ENCODE assay signal across 10 cellular contexts in the genomic region with DNA sequence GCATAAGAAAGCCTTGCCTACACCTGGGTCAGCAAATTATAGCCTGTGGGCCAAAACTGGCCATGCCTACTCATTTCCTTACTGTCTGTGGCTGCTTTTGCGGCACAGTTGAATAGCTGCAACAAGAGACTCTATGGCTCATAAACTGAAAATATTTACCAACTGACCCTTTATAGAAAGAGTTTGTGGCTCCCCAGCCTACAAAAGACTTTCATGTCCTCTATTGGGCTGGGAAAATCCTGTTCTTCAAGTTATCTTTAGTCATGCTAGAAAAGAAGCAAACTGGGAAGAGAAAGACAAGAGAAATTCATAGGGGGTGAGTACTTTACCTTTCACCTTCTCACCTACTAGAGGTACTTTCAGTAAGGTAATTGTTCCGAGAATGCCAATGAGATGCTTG.
A peak's percentile ranks its signal among the peaks of the same experiment; 100 is the strongest.
DNase-seq lines count a peak whose midpoint lies in the region; ATAC-seq and TF ChIP-seq lines count a peak whose summit lies in the region.
"Had no signal": no experiment of that assay in that cellular context is flagged by ENCODE, and none has a peak within 500 bp of the region (broad histone marks: within the 10 kb centered on the region; RNA-seq: fewer than 3 reads in every experiment).

No MANE protein-coding gene starts in this region.

- H3K36me3 Mint-ChIP-seq in naive thymus-derived CD4-positive, alpha-beta T cell = peaks cover 0 to 36% (median 27%) of the 10 kb centered on the region in 5 donors

- H3K9me3 Mint-ChIP-seq in naive thymus-derived CD4-positive, alpha-beta T cell = peaks cover 0 to 4% (median 0%) of the 10 kb centered on the region in 11 donors

- intact Hi-C loops in naive thymus-derived CD4-positive, alpha-beta T cell (cut with micrococcal nuclease) = no loop called here

- H3K27ac ChIP-seq in naive thymus-derived CD4-positive, alpha-beta T cell (ENCODE audit: low read depth, low read length) = no peak overlapping the region
- H3K27ac ChIP-seq in WERI-Rb-1 = no peak overlapping the region

- CTCF ChIA-PET in naive thymus-derived CD4-positive, alpha-beta T cell (lab: Charles Lee) = no interaction called here

- H3K4me3 Mint-ChIP-seq in naive thymus-derived CD4-positive, alpha-beta T cell = peak overlapping the region in 5 of 10 donors; percentile 18 to 41 (median 29)

- POLR2A ChIA-PET in naive thymus-derived CD4-positive, alpha-beta T cell (lab: Charles Lee) = no interaction called here

- H3K9me3 ChIP-seq in naive thymus-derived CD4-positive, alpha-beta T cell (ENCODE audit: control insufficient read depth in 2 of 3, low read length in 3 of 3) = no peaks in the 10 kb centered on the region
- no peaks in the 10 kb centered on the region for H3K9me3 ChIP-seq in WERI-Rb-1 (ENCODE audit: severe bottlenecking)

- H3K4me1 Mint-ChIP-seq in naive thymus-derived CD4-positive, alpha-beta T cell = peaks cover 19 to 50% (median 38%) of the 10 kb centered on the region in 7 donors

- peaks cover 5 to 17% of the 10 kb centered on the region in 2 donors for H3K4me1 ChIP-seq in naive thymus-derived CD4-positive, alpha-beta T cell (ENCODE audit: control insufficient read depth in 2 of 2, insufficient read depth in 2 of 2, low read length in 2 of 2)

- TF ChIP-seq CTCF in foreskin fibroblast (IDR thresholded peaks at IDR 0.05; ENCODE audit: low read depth, low read length) (no peak), WERI-Rb-1 (IDR thresholded peaks at IDR 0.05; ENCODE audit: low read depth, low read length) (no peak)

- H3K4me3 ChIP-seq in naive thymus-derived CD4-positive, alpha-beta T cell (ENCODE audit: low read length) = no peak overlapping the region
- H3K4me3 ChIP-seq in foreskin fibroblast (ENCODE audit: low read depth in 1 of 2, low read length in 2 of 2) = no peak overlapping the region
- H3K4me3 ChIP-seq in WERI-Rb-1 (ENCODE audit: low read depth, low read length) = no peak overlapping the region

- peak; percentile 40 for DNase-seq in NCI-H2227 (lab: John Stamatoyannopoulos, UW; ENCODE audit: unreplicated experiment)
- DNase-seq in naive thymus-derived CD4-positive, alpha-beta T cell = no peak
- DNase-seq in foreskin fibroblast = no peak
- DNase-seq in NCI-H1930 (lab: John Stamatoyannopoulos, UW) = no peak
- no peak for DNase-seq in NCI-H187 (lab: John Stamatoyannopoulos, UW)
- no peak for DNase-seq in WERI-Rb-1
- DNase-seq: activated CD4-positive, alpha-beta T cell treated with anti-CD3 and anti-CD28 coated beads, Interleukin-2, amount 50 U/mL, for 4 hours; NCI-H446 treated with DMSO at 0.1 percent for 48 hours had no signal

- ATAC-seq in GM18870 (IDR thresholded peaks at IDR 0.05; ENCODE audit: unreplicated experiment) (peak; percentile 73), HG02642 (IDR thresholded peaks at IDR 0.05; ENCODE audit: poor library complexity, unreplicated experiment) (peak; percentile 80)
- no peak for ATAC-seq in naive thymus-derived CD4-positive, alpha-beta T cell

- no peaks in the 10 kb centered on the region for H3K27me3 ChIP-seq in naive thymus-derived CD4-positive, alpha-beta T cell (ENCODE audit: control insufficient read depth in 2 of 2, insufficient read depth in 2 of 2, low read length in 2 of 2)
- no peaks in the 10 kb centered on the region for H3K27me3 ChIP-seq in WERI-Rb-1 (ENCODE audit: insufficient read depth, low read depth, severe bottlenecking)

- peaks cover 0 to 2% (median 0%) of the 10 kb centered on the region in 5 donors for H3K27me3 Mint-ChIP-seq in naive thymus-derived CD4-positive, alpha-beta T cell

- peak overlapping the region in 6 of 9 donors; percentile 28 to 78 (median 50) for H3K27ac Mint-ChIP-seq in naive thymus-derived CD4-positive, alpha-beta T cell

- H3K36me3 ChIP-seq in naive thymus-derived CD4-positive, alpha-beta T cell (ENCODE audit: control insufficient read depth in 2 of 3, insufficient read depth in 3 of 3, low read length in 3 of 3) = no peaks in the 10 kb centered on the region
- H3K36me3 ChIP-seq in WERI-Rb-1 = no peaks in the 10 kb centered on the region; the same call in none of the 2 replicates
